8 cellular contexts compared by ENCODE assay signal in genomic region chr7:27933691-27934565, GRCh38.
DNase-seq lines count a peak whose midpoint lies in the region; ATAC-seq and TF ChIP-seq lines count a peak whose summit lies in the region.

No MANE protein-coding gene starts in this region.

- H4K5ac ChIP-seq in H9 (ENCODE audit: insufficient read length, low read depth, low read length) = no peak overlapping the region

- H4K20me1 ChIP-seq in H9 (ENCODE audit: control insufficient read depth, insufficient read depth, insufficient read length) = no peaks in the 10 kb centered on the region

- no peak overlapping the region for H3K14ac ChIP-seq in H9 (ENCODE audit: insufficient read depth, low read length)

- H3K4me3 Mint-ChIP-seq in H9 = no peak overlapping the region
- H3K4me3 Mint-ChIP-seq in activated CD4-positive, alpha-beta T cell treated with anti-CD3 and anti-CD28 coated beads, Interleukin-2, amount 10 ng/mL, durations not matched to agents 7 days and 5 days = no peak overlapping the region

- WGBS in H9 (ENCODE audit: extremely low coverage, insufficient read length, low lambda C conversion rate) = no CpG with 5 or more reads among the region's 3 CpGs

- intact Hi-C loops in Panc1 (cut with micrococcal nuclease; ENCODE audit: unreplicated experiment) = no loop called here

- H3K4me1 ChIP-seq in H9 (ENCODE audit: insufficient read depth, low read length) = peaks cover 5% of the 10 kb centered on the region
- H3K4me1 ChIP-seq in Panc1 (ENCODE audit: control insufficient read depth, insufficient read depth, low read length) = peaks cover 10% of the 10 kb centered on the region; the same call in 1 of the 2 replicates

- no peak overlapping the region for H3K4me3 ChIP-seq in Panc1 (ENCODE audit: low read depth in 2 of 2, low read length in 2 of 2)

- H2BK20ac ChIP-seq in H9 (ENCODE audit: low read depth, low read length, poor library complexity, severe bottlenecking) = no peak overlapping the region

- no peak overlapping the region for H4K91ac ChIP-seq in H9 (ENCODE audit: insufficient read length, low read depth, low read length)

- H2BK12ac ChIP-seq in H9 (ENCODE audit: insufficient read length, low read depth, low read length) = no peak overlapping the region

- H3K36me3 ChIP-seq in Panc1 (ENCODE audit: control insufficient read depth, insufficient read depth, low read length) = no peaks in the 10 kb centered on the region

- H3K27me3 Mint-ChIP-seq in H9 (ENCODE audit: low read depth) = no peaks in the 10 kb centered on the region
- H3K27me3 Mint-ChIP-seq in activated CD4-positive, alpha-beta T cell treated with anti-CD3 and anti-CD28 coated beads, Interleukin-2, amount 10 ng/mL, durations not matched to agents 7 days and 5 days = no peaks in the 10 kb centered on the region

- no peak overlapping the region for H2BK15ac ChIP-seq in H9 (ENCODE audit: low read depth, low read length)

- H3K9me3 Mint-ChIP-seq in H9 = no peaks in the 10 kb centered on the region
- H3K9me3 Mint-ChIP-seq in activated CD4-positive, alpha-beta T cell treated with anti-CD3 and anti-CD28 coated beads, Interleukin-2, amount 10 ng/mL, durations not matched to agents 7 days and 5 days = no peaks in the 10 kb centered on the region

- no peak overlapping the region for H3K4ac ChIP-seq in H9 (ENCODE audit: low read depth, low read length)

- no peaks in the 10 kb centered on the region for H3K79me2 ChIP-seq in H9 (ENCODE audit: insufficient read depth, low read length)

- no peak overlapping the region for H3K18ac ChIP-seq in H9 (ENCODE audit: insufficient read length, low read depth, low read length)

- no peaks in the 10 kb centered on the region for H3K36me3 Mint-ChIP-seq in H9 (ENCODE audit: insufficient read depth in 1 of 3, low read depth in 3 of 3)
- no peaks in the 10 kb centered on the region for H3K36me3 Mint-ChIP-seq in activated CD4-positive, alpha-beta T cell treated with anti-CD3 and anti-CD28 coated beads, Interleukin-2, amount 10 ng/mL, durations not matched to agents 7 days and 5 days (ENCODE audit: low read depth)

- peak overlapping the region; percentile 54 to 86 (median 66); a peak in 5 of 7 replicates for H3K27ac Mint-ChIP-seq in H9
- H3K27ac Mint-ChIP-seq in activated CD4-positive, alpha-beta T cell treated with anti-CD3 and anti-CD28 coated beads, Interleukin-2, amount 10 ng/mL, durations not matched to agents 7 days and 5 days = no peak overlapping the region

- H3K27me3 ChIP-seq in H9 (ENCODE audit: insufficient read depth, low read length) (no peaks in the 10 kb centered on the region), Panc1 (ENCODE audit: control insufficient read depth, insufficient read depth, low read length) (no peaks in the 10 kb centered on the region)

- no TSS peak for BruUV-seq in Panc1 (replicated peaks; lab: Mats Ljungman, UMichigan)

- TF ChIP-seq CTCF in H9 (conservative IDR thresholded peaks at IDR 0.05) = peak; percentile 66
- peak; percentile 22; the same call in 1 of the 2 replicates for TF ChIP-seq CTCF in Panc1 (IDR thresholded peaks at IDR 0.05)
- no peak for TF ChIP-seq CTCF in omental fat pad (IDR thresholded peaks at IDR 0.05)

- no peak overlapping the region for H3T11ph ChIP-seq in H9 (ENCODE audit: low read length)

- H3K9ac ChIP-seq in H9 (ENCODE audit: extremely low read depth, insufficient read length, low read length) = no peak overlapping the region

- H2BK120ac ChIP-seq in H9 (ENCODE audit: low read depth, low read length, poor library complexity, severe bottlenecking) = no peak overlapping the region

- no peak overlapping the region for H2AK5ac ChIP-seq in H9 (ENCODE audit: insufficient read length, low read length)

- no peaks in the 10 kb centered on the region for H3K79me1 ChIP-seq in H9 (ENCODE audit: insufficient read depth, low read depth, low read length, poor library complexity, severe bottlenecking)

- no peaks in the 10 kb centered on the region for H3K23me2 ChIP-seq in H9 (ENCODE audit: insufficient read length, low read depth, low read length, poor library complexity, severe bottlenecking)

- CTCF ChIA-PET in Panc1 (lab: Charles Lee) = no interaction called here
- CTCF ChIA-PET in activated CD4-positive, alpha-beta T cell treated with anti-CD3 and anti-CD28 coated beads, Interleukin-2, amount 10 ng/mL, durations not matched to agents 7 days and 5 days (lab: Charles Lee) = interaction anchor here (1.3 kb wide), 1 partner anchor 17 kb away, joined by 3 read pairs; no protein-coding TSS in a partner anchor

- peaks cover 19 to 25% of the 10 kb centered on the region in 2 experiments for H3K4me1 Mint-ChIP-seq in H9
- H3K4me1 Mint-ChIP-seq in activated CD4-positive, alpha-beta T cell treated with anti-CD3 and anti-CD28 coated beads, Interleukin-2, amount 10 ng/mL, durations not matched to agents 7 days and 5 days = no peaks in the 10 kb centered on the region

- H3K27ac ChIP-seq in H9 (ENCODE audit: insufficient read length, low read depth, low read length) = no peak overlapping the region
- peak overlapping the region; percentile 10 for H3K27ac ChIP-seq in Panc1 (ENCODE audit: low read length)

- in situ Hi-C loops in Panc1 (cut with HindIII; ENCODE audit: low pct_unique_long_range_greater_than_20kb, low sequenced_read_pairs) = no loop called here

- no peak overlapping the region for H4K8ac ChIP-seq in H9 (replicated peaks; ENCODE audit: insufficient read length, low read depth, low read length)

- no peak overlapping the region for H2BK5ac ChIP-seq in H9 (ENCODE audit: insufficient read length, low read length)

- POLR2A ChIA-PET in Panc1 (lab: Charles Lee) = no interaction called here
- POLR2A ChIA-PET in activated CD4-positive, alpha-beta T cell treated with anti-CD3 and anti-CD28 coated beads, Interleukin-2, amount 10 ng/mL, durations not matched to agents 7 days and 5 days (lab: Charles Lee) = no interaction called here

- peak; percentile 74 for ATAC-seq in Panc1
- ATAC-seq in HG03469 (IDR thresholded peaks at IDR 0.05; ENCODE audit: unreplicated experiment) = no peak
- no peak for ATAC-seq in omental fat pad (ENCODE audit: low FRiP score)

- no peak overlapping the region for H2AFZ ChIP-seq in H9 (ENCODE audit: low read length)

- H3K56ac ChIP-seq in H9 (ENCODE audit: insufficient read length, low read depth, low read length) = no peak overlapping the region

- H3K9me3 ChIP-seq in H9 (ENCODE audit: control insufficient read depth, low read depth, low read length) (no peaks in the 10 kb centered on the region), Panc1 (ENCODE audit: control insufficient read depth, insufficient read depth, low read depth, low read length) (no peaks in the 10 kb centered on the region)

- peak; percentile 23 for DNase-seq in COLO829 (ENCODE audit: low spot score)
- no peak for DNase-seq in H9
- DNase-seq in Panc1 (ENCODE audit: low read depth, low spot score) = no peak
- DNase-seq in iPS DF 19.7 (ENCODE audit: low read depth, low spot score) = peak; percentile 63
- DNase-seq in omental fat pad (ENCODE audit: low spot score) = no peak
- no peak for DNase-seq in activated CD4-positive, alpha-beta T cell treated with anti-CD3 and anti-CD28 coated beads, Interleukin-2, amount 10 ng/mL, durations not matched to agents 7 days and 5 days
- DNase-seq in SK-N-DZ (ENCODE audit: low spot score) = no peak

- H3K4me2 ChIP-seq in H9 (ENCODE audit: insufficient read depth, insufficient read length, low read length) = no peak overlapping the region

- H3K23ac ChIP-seq in H9 (ENCODE audit: insufficient read length, low read depth, low read length) = no peak overlapping the region

Comparison
In these comparisons a context has a peak if more than half of its experiments do, and no peak if none do; other contexts are left out.
1. DNase-seq: peak in COLO829 (single experiment) and iPS DF 19.7 (single experiment); none in H9 (single experiment), Panc1 (single experiment), omental fat pad (single experiment), activated CD4-positive, alpha-beta T cell treated with anti-CD3 and anti-CD28 coated beads, Interleukin-2, amount 10 ng/mL, durations not matched to agents 7 days and 5 days (single experiment) and SK-N-DZ (single experiment).
2. CTCF ChIP-seq: peak in H9 (single experiment) and Panc1 (single experiment); none in omental fat pad (0 of 3).